In genomic region chr4:4866833-4867744, GRCh38 we compare ENCODE assay signal across 10 cellular contexts. TPM values are rescaled to one million over a fixed set of nuclear protein-coding genes. Genes with fewer than 3 reads are reported as not detected.
A peak's percentile ranks its signal among the peaks of the same experiment; 100 is the strongest.
DNase-seq lines count a peak whose midpoint lies in the region; ATAC-seq and TF ChIP-seq lines count a peak whose summit lies in the region.
"Had no signal": no experiment of that assay in that cellular context is flagged by ENCODE, and none has a peak within 500 bp of the region (broad histone marks: within the 10 kb centered on the region; RNA-seq: fewer than 3 reads in every experiment).

No MANE protein-coding gene starts in this region.

- H3K4me1 Mint-ChIP-seq in activated CD4-positive, alpha-beta T cell treated with anti-CD3 and anti-CD28 coated beads, Interleukin-2, amount 10 ng/mL, durations not matched to agents 7 days and 5 days, result peaks cover 10% of the 10 kb centered on the region
- H3K4me1 Mint-ChIP-seq in activated B cell treated with CpG ODN at 0.5 μM for 24 hours (peaks cover 27% of the 10 kb centered on the region), immature natural killer cell (peaks cover 11 to 30% of the 10 kb centered on the region in 2 donors)
- H3K4me1 Mint-ChIP-seq in stimulated activated effector memory CD8-positive, alpha-beta T cell treated with anti-CD3 and anti-CD28 coated beads, Interleukin-12 subunit alpha, Interleukin-12 subunit beta, amount 100 ng/mL, for 72 hours, result peaks cover 30% of the 10 kb centered on the region

- ATAC-seq in activated B cell treated with CpG ODN at 0.5 μM for 24 hours (ENCODE audit: low read depth), result no peak
- no peak for ATAC-seq in stimulated activated effector memory CD8-positive, alpha-beta T cell treated with anti-CD3 and anti-CD28 coated beads, Interleukin-12 subunit alpha, Interleukin-12 subunit beta, amount 100 ng/mL, for 72 hours

- no peak for DNase-seq in activated CD4-positive, alpha-beta T cell treated with anti-CD3 and anti-CD28 coated beads, Interleukin-2, amount 10 ng/mL, durations not matched to agents 7 days and 5 days
- DNase-seq in activated CD4-positive, alpha-beta T cell treated with anti-CD3 and anti-CD28 coated beads, Interleukin-2, amount 50 U/mL, for 4 hours, result no peak
- no peak for DNase-seq in activated B cell treated with CpG ODN at 0.5 μM for 24 hours
- no peak for DNase-seq in immature natural killer cell
- peak in 1 of 2 donors; percentile 54 for DNase-seq in stimulated activated effector memory CD8-positive, alpha-beta T cell treated with anti-CD3 and anti-CD28 coated beads, Interleukin-12 subunit alpha, Interleukin-12 subunit beta, amount 100 ng/mL, for 72 hours (ENCODE audit: low spot score in 2 of 2)
- DNase-seq in amygdala (lab: John Stamatoyannopoulos, UW), result no peak
- no peak for DNase-seq in glomerular visceral epithelial cell (ENCODE audit: extremely low spot score)
- DNase-seq in OCI-M2 (lab: John Stamatoyannopoulos, UW; ENCODE audit: unreplicated experiment), result no peak
- DNase-seq: NCI-H2081, T1000 had no signal

- no peak for TF ChIP-seq CTCF in activated B cell treated with CpG ODN at 0.5 μM for 24 hours (IDR thresholded peaks at IDR 0.05)

- intact Hi-C loops in activated B cell treated with CpG ODN at 0.5 μM for 24 hours (cut with micrococcal nuclease), result loop anchor here (1.0 to 5.0 kb wide), 2 partner anchors 11 to 380 kb away; no protein-coding TSS in a partner anchor

- H3K27ac Mint-ChIP-seq in activated CD4-positive, alpha-beta T cell treated with anti-CD3 and anti-CD28 coated beads, Interleukin-2, amount 10 ng/mL, durations not matched to agents 7 days and 5 days, result no peak overlapping the region
- no peak overlapping the region for H3K27ac Mint-ChIP-seq in activated B cell treated with CpG ODN at 0.5 μM for 24 hours
- no peak overlapping the region for H3K27ac Mint-ChIP-seq in immature natural killer cell
- H3K27ac Mint-ChIP-seq in stimulated activated effector memory CD8-positive, alpha-beta T cell treated with anti-CD3 and anti-CD28 coated beads, Interleukin-12 subunit alpha, Interleukin-12 subunit beta, amount 100 ng/mL, for 72 hours, result no peak overlapping the region

- H3K36me3 Mint-ChIP-seq in activated CD4-positive, alpha-beta T cell treated with anti-CD3 and anti-CD28 coated beads, Interleukin-2, amount 10 ng/mL, durations not matched to agents 7 days and 5 days (ENCODE audit: low read depth), result no peaks in the 10 kb centered on the region
- H3K36me3 Mint-ChIP-seq in activated B cell treated with CpG ODN at 0.5 μM for 24 hours (ENCODE audit: low read depth) (peaks cover 2% of the 10 kb centered on the region), immature natural killer cell (no peaks in the 10 kb centered on the region)
- peaks cover 13% of the 10 kb centered on the region for H3K36me3 Mint-ChIP-seq in stimulated activated effector memory CD8-positive, alpha-beta T cell treated with anti-CD3 and anti-CD28 coated beads, Interleukin-12 subunit alpha, Interleukin-12 subunit beta, amount 100 ng/mL, for 72 hours

- H3K9me3 Mint-ChIP-seq in activated CD4-positive, alpha-beta T cell treated with anti-CD3 and anti-CD28 coated beads, Interleukin-2, amount 10 ng/mL, durations not matched to agents 7 days and 5 days, result peaks cover 2% of the 10 kb centered on the region
- peaks cover 2% of the 10 kb centered on the region for H3K9me3 Mint-ChIP-seq in activated B cell treated with CpG ODN at 0.5 μM for 24 hours
- H3K9me3 Mint-ChIP-seq in immature natural killer cell, result peaks cover 0 to 5% (median 0%) of the 10 kb centered on the region in 6 donors
- no peaks in the 10 kb centered on the region for H3K9me3 Mint-ChIP-seq in stimulated activated effector memory CD8-positive, alpha-beta T cell treated with anti-CD3 and anti-CD28 coated beads, Interleukin-12 subunit alpha, Interleukin-12 subunit beta, amount 100 ng/mL, for 72 hours

- POLR2A ChIA-PET in activated CD4-positive, alpha-beta T cell treated with anti-CD3 and anti-CD28 coated beads, Interleukin-2, amount 10 ng/mL, durations not matched to agents 7 days and 5 days (lab: Charles Lee), result no interaction called here
- POLR2A ChIA-PET in activated B cell treated with CpG ODN at 0.5 μM for 24 hours (lab: Charles Lee), result no interaction called here

- peaks cover 77% of the 10 kb centered on the region for H3K27me3 Mint-ChIP-seq in activated CD4-positive, alpha-beta T cell treated with anti-CD3 and anti-CD28 coated beads, Interleukin-2, amount 10 ng/mL, durations not matched to agents 7 days and 5 days
- peaks cover 66% of the 10 kb centered on the region for H3K27me3 Mint-ChIP-seq in activated B cell treated with CpG ODN at 0.5 μM for 24 hours
- H3K27me3 Mint-ChIP-seq in immature natural killer cell (ENCODE audit: low read depth in 3 of 3), result peaks cover 39 to 71% (median 51%) of the 10 kb centered on the region in 3 donors

- CTCF ChIA-PET in activated CD4-positive, alpha-beta T cell treated with anti-CD3 and anti-CD28 coated beads, Interleukin-2, amount 10 ng/mL, durations not matched to agents 7 days and 5 days (lab: Charles Lee), result no interaction called here
- CTCF ChIA-PET in activated B cell treated with CpG ODN at 0.5 μM for 24 hours (lab: Charles Lee), result no interaction called here

- peak overlapping the region; percentile 19 for H3K4me3 Mint-ChIP-seq in activated CD4-positive, alpha-beta T cell treated with anti-CD3 and anti-CD28 coated beads, Interleukin-2, amount 10 ng/mL, durations not matched to agents 7 days and 5 days
- H3K4me3 Mint-ChIP-seq in activated B cell treated with CpG ODN at 0.5 μM for 24 hours, result peak overlapping the region; percentile 60
- H3K4me3 Mint-ChIP-seq in immature natural killer cell, result peak overlapping the region in 4 of 5 donors; percentile 39 to 77 (median 70)
- peak overlapping the region; percentile 41 for H3K4me3 Mint-ChIP-seq in stimulated activated effector memory CD8-positive, alpha-beta T cell treated with anti-CD3 and anti-CD28 coated beads, Interleukin-12 subunit alpha, Interleukin-12 subunit beta, amount 100 ng/mL, for 72 hours

RNA-seq across cellular contexts. Expression of gene MSX1, which starts 7.6 kb away (rescaled TPM):
- not detected for total RNA-seq in activated CD4-positive, alpha-beta T cell treated with anti-CD3 and anti-CD28 coated beads, Interleukin-2, amount 10 ng/mL, durations not matched to agents 7 days and 5 days
- total RNA-seq in activated B cell treated with CpG ODN at 0.5 μM for 24 hours, result not detected in 2 replicates
- under 1 TPM in 1 of 3 donors, not detected in 2; 0.19 TPM for polyA plus RNA-seq in immature natural killer cell

Comparison
In these comparisons a context has a peak if more than half of its experiments do, and no peak if none do; other contexts are left out.
1. H3K4me3 Mint-ChIP-seq: peak in every context shown above with its lines; median percentile 70 in immature natural killer cell; 60 in activated B cell treated with CpG ODN at 0.5 μM for 24 hours; 41 in stimulated activated effector memory CD8-positive, alpha-beta T cell treated with anti-CD3 and anti-CD28 coated beads, Interleukin-12 subunit alpha, Interleukin-12 subunit beta, amount 100 ng/mL, for 72 hours; 19 in activated CD4-positive, alpha-beta T cell treated with anti-CD3 and anti-CD28 coated beads, Interleukin-2, amount 10 ng/mL, durations not matched to agents 7 days and 5 days.